ENCODE assay signal across 25 cellular contexts in the genomic region with DNA sequence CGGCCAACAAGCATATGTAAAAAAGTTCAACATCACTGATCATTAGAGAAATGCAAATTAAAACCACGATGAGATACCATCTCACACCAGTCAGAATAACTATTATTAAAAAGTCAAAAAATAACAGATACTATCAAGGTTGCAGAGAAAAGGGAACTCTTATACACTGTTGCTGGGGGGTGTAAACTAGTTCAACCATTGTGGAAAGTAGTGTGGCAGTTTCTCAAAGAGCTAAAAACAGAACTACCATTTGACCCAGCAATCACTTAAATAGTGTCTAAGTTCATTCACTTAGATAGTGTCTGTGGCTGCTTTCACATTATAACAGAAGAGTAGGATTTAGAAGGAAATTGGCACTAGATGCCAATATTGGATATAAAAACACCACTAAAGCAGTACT.
"Had no signal": no experiment of that assay in that cellular context is flagged by ENCODE, and none has a peak within 500 bp of the region (broad histone marks: within the 10 kb centered on the region; RNA-seq: fewer than 3 reads in every experiment).

No MANE protein-coding gene starts in this region.

- H3K27me3 ChIP-seq: brain microvascular endothelial cell, colonic mucosa, hepatocyte, neural progenitor cell, tibial artery had no signal

- H3K9me3 ChIP-seq: colonic mucosa, tibial artery had no signal

- H3K79me2 ChIP-seq: hepatocyte had no signal

- ATAC-seq: activated CD8-positive, alpha-beta T cell treated with anti-CD3 and anti-CD28 coated beads, Interleukin-2, amount 10 ng/mL, durations not matched to agents 7 days and 5 days; activated T-cell treated with anti-CD3 and anti-CD28 coated beads, Interleukin-2, amount 50 U/mL, for 4 hours; left cardiac atrium; naive thymus-derived CD4-positive, alpha-beta T cell; stimulated activated naive CD8-positive, alpha-beta T cell treated with anti-CD3 and anti-CD28 coated beads, Interleukin-15, Interleukin-2, amounts not matched to agents 100 U/mL and 50 U/mL, for 24 hours had no signal

- FAIRE-seq: urothelium cell line had no signal

- H3K4me2 ChIP-seq: hepatocyte, neural progenitor cell had no signal

- DNase-seq: activated CD4-positive, alpha-beta T cell treated with anti-CD3 and anti-CD28 coated beads, Interleukin-2, amount 10 ng/mL, durations not matched to agents 24 days and 14 days; activated CD4-positive, CD25-positive, alpha-beta regulatory T cell; activated CD8-positive, alpha-beta memory T cell treated with anti-CD3 and anti-CD28 coated beads, Interleukin-2, amount 50 U/mL, for 4 hours; activated CD8-positive, alpha-beta T cell treated with anti-CD3 and anti-CD28 coated beads, Interleukin-2, amount 10 ng/mL, durations not matched to agents 7 days and 5 days; activated effector memory CD4-positive, alpha-beta T cell treated with Interleukin-2 at 50 U/mL for 16 hours; activated naive CD4-positive, alpha-beta T cell treated with anti-CD3 and anti-CD28 coated beads, Interleukin-2, amount 10 ng/mL, durations not matched to agents 7 days and 5 days; activated T-cell treated with anti-CD3 and anti-CD28 coated beads, Interleukin-2, amount 50 U/mL, for 4 hours; aorta; brain microvascular endothelial cell; colonic mucosa; endodermal cell; foreskin fibroblast; left cardiac atrium; mesendoderm; naive thymus-derived CD4-positive, alpha-beta T cell; stimulated activated CD4-positive, alpha-beta T cell treated with anti-CD3 and anti-CD28 coated beads, Interleukin-12 subunit alpha, Interleukin-12 subunit beta, amount 100 ng/mL, for 4 hours; stimulated activated CD4-positive, alpha-beta T cell treated with anti-CD3 and anti-CD28 coated beads, Interleukin-1b, Interleukin-23, amount 100 ng/mL, for 48 hours; stimulated activated CD8-positive, alpha-beta memory T cell treated with anti-CD3 and anti-CD28 coated beads, Interleukin-4, amount 100 ng/mL, for 48 hours; stimulated activated naive CD8-positive, alpha-beta T cell treated with anti-CD3 and anti-CD28 coated beads, Interleukin-15, Interleukin-2, amounts not matched to agents 100 U/mL and 50 U/mL, for 24 hours; substantia nigra; tibial artery had no signal

- H3K4me1 ChIP-seq: colonic mucosa, neural progenitor cell, tibial artery had no signal

- H3K36me3 ChIP-seq: brain microvascular endothelial cell, colonic mucosa, neural progenitor cell, tibial artery had no signal

- H3K4me3 ChIP-seq: colonic mucosa, hepatocyte, neural progenitor cell, tibial artery had no signal

- H3K27ac ChIP-seq: brain microvascular endothelial cell, colonic mucosa, epithelial cell of prostate, hepatocyte, neural progenitor cell, tibial artery had no signal
